In the genomic region with DNA sequence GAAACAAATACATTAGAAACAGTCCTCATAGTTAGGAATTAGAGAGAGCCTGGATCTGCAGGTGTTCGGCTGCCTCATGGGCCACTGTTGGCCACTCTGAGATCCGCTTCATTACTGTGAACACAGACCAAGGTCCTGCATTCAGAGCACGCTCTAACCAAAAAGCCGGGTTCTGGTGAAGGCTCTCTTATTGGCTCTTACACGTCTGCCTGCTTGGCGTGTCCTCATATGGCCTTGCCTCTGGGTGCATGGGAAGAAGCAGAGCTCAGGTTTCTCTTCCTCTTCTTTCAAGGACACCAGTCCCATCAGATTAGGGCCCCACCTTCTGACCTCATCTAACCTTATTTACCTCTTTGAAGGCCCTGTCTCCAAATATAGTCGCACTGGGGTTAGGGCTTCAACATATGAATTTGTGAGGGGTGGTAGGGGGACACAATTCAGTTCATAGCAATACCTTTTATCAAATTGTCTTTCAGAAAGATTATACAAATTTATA, we compare ENCODE assay signal across 8 cellular contexts. TPM values are rescaled to one million over a fixed set of nuclear protein-coding genes. Genes with fewer than 3 reads are reported as not detected.
DNase-seq lines count a peak whose midpoint lies in the region; ATAC-seq and TF ChIP-seq lines count a peak whose summit lies in the region.

No MANE protein-coding gene starts in this region.

- H3K9ac ChIP-seq in colonic mucosa (ENCODE audit: low read depth in 2 of 2, low read length in 2 of 2), result no peak overlapping the region

- ATAC-seq in HG02943 (IDR thresholded peaks at IDR 0.05; ENCODE audit: low read depth, unreplicated experiment) (peak; percentile 96), left cardiac atrium (peak; percentile 34 to 76)

- H3K9me3 ChIP-seq in colonic mucosa, result no peaks in the 10 kb centered on the region

- H3K36me3 ChIP-seq in colonic mucosa, result no peaks in the 10 kb centered on the region

- no peaks in the 10 kb centered on the region for H3K4me1 ChIP-seq in colonic mucosa

- no peaks in the 10 kb centered on the region for H3K27me3 ChIP-seq in colonic mucosa

- TF ChIP-seq CTCF in colonic mucosa (IDR thresholded peaks at IDR 0.05), result no peak

- DNase-seq in NCI-H1694 treated with DMSO at 0.1 percent for 48 hours (lab: John Stamatoyannopoulos, UW) (peak; percentile 4), NCI-H1694 (lab: John Stamatoyannopoulos, UW) (no peak), NCI-H2196 (lab: John Stamatoyannopoulos, UW; ENCODE audit: unreplicated experiment) (peak; percentile 18), left cardiac atrium (no peak), NCI-H128 (lab: John Stamatoyannopoulos, UW; ENCODE audit: unreplicated experiment) (no peak), colonic mucosa (no peak)
- no peak for DNase-seq in activated T-cell treated with anti-CD3 and anti-CD28 coated beads, Interleukin-2, amount 50 U/mL, for 48 hours

- H3K27ac ChIP-seq in colonic mucosa, result no peak overlapping the region

- no peak overlapping the region for H3K4me3 ChIP-seq in colonic mucosa

- intact Hi-C loops in left cardiac atrium (cut with DNase I) (no loop called here), colonic mucosa (cut with DNase I) (no loop called here)

RNA-seq across cellular contexts. Expression of a gene that starts 37.1 kb away (rescaled TPM):
- total RNA-seq in left cardiac atrium (10 to 100 TPM; 34.1 to 34.2 TPM), colonic mucosa (10 to 100 TPM; 30.0 to 40.0 TPM)

Comparison
In these comparisons a context has a peak if more than half of its experiments do, and no peak if none do; other contexts are left out.
1. DNase-seq: peak in NCI-H1694 treated with DMSO at 0.1 percent for 48 hours (single experiment) and NCI-H2196 (single experiment); none in NCI-H1694 (single experiment), left cardiac atrium (single experiment), NCI-H128 (single experiment), colonic mucosa (single experiment) and activated T-cell treated with anti-CD3 and anti-CD28 coated beads, Interleukin-2, amount 50 U/mL, for 48 hours (0 of 2).